Comparison of ENCODE assay signal across 8 cellular contexts in the genomic region with DNA sequence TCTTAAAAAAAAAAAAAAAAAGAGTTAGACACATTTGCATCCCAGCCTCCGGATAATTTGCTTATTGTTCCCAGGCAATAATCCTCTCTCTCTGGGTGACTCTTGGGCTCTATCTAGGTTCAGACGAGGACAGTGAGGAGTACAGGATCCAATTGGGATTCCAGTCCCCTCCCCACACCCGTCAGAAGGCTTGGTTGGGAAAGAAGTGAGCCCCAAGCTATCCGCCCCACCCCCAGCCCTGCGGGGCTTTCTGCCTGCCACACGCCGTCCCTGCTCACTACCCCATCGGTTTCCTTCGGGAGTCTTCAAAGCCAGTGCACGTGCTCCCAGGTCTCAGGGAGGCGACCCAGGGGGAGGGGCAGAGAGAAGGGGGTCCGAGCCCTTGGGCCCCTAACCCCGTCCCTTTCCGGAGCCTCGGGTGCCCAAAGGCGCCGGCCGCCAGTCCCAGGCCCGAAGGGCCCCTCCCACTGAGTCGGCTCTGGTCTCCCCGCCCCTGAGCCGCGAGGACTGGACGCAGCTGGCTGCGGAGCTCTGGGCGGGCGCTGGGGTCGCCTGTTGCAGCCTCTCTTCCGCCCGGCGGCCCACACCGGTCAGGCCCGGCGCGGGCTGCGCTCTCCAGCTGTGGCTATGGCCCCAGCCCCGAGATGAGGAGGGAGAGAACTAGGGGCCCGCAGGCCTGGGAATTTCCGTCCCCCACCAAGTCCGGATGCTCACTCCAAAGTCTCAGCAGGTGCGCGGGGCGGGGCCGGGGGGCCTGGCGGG. TPM values are rescaled to one million over a fixed set of nuclear protein-coding genes. Genes with fewer than 3 reads are reported as not detected.
DNase-seq lines count a peak whose midpoint lies in the region; ATAC-seq and TF ChIP-seq lines count a peak whose summit lies in the region.

No MANE protein-coding gene starts in this region.

- H3K27me3 ChIP-seq in H7 (ENCODE audit: control insufficient read depth, insufficient read depth, low read length) = no peaks in the 10 kb centered on the region

- no peaks in the 10 kb centered on the region for H3K36me3 ChIP-seq in H7 (replicated peaks; ENCODE audit: control insufficient read depth, insufficient read depth, low read length)

- peaks cover 5% of the 10 kb centered on the region for H3K36me3 Mint-ChIP-seq in activated T-cell treated with anti-CD3 and anti-CD28 coated beads, Interleukin-2, amount 50 U/mL, for 24 hours (ENCODE audit: low read depth)
- peaks cover under 1% of the 10 kb centered on the region for H3K36me3 Mint-ChIP-seq in activated CD8-positive, alpha-beta T cell treated with anti-CD3 and anti-CD28 coated beads for 36 hours (ENCODE audit: low read depth)
- no peaks in the 10 kb centered on the region for H3K36me3 Mint-ChIP-seq in natural killer cell

- H3K4me3 Mint-ChIP-seq in activated T-cell treated with anti-CD3 and anti-CD28 coated beads, Interleukin-2, amount 50 U/mL, for 24 hours = peak overlapping the region; percentile 35
- peak overlapping the region; percentile 54 for H3K4me3 Mint-ChIP-seq in activated CD8-positive, alpha-beta T cell treated with anti-CD3 and anti-CD28 coated beads for 36 hours
- peak overlapping the region; percentile 79 for H3K4me3 Mint-ChIP-seq in natural killer cell

- H3K9me3 Mint-ChIP-seq in activated T-cell treated with anti-CD3 and anti-CD28 coated beads, Interleukin-2, amount 50 U/mL, for 24 hours = no peaks in the 10 kb centered on the region
- no peaks in the 10 kb centered on the region for H3K9me3 Mint-ChIP-seq in activated CD8-positive, alpha-beta T cell treated with anti-CD3 and anti-CD28 coated beads for 36 hours
- H3K9me3 Mint-ChIP-seq in natural killer cell = no peaks in the 10 kb centered on the region

- POLR2A ChIA-PET in activated CD8-positive, alpha-beta T cell treated with anti-CD3 and anti-CD28 coated beads for 36 hours (lab: Charles Lee) = interaction anchor here (0.9 kb wide), 1 partner anchor 18 kb away, joined by 4 read pairs; no protein-coding TSS in a partner anchor

- H3K4me3 ChIP-seq in H7 (ENCODE audit: insufficient read depth, low read depth, low read length) (peak overlapping the region; percentile 53), foreskin fibroblast (ENCODE audit: low read depth in 1 of 2, low read length in 2 of 2) (peak overlapping the region; percentile 49 to 57)

- H3K4me1 Mint-ChIP-seq in activated T-cell treated with anti-CD3 and anti-CD28 coated beads, Interleukin-2, amount 50 U/mL, for 24 hours (ENCODE audit: low read depth) = peaks cover 35% of the 10 kb centered on the region
- peaks cover 35% of the 10 kb centered on the region for H3K4me1 Mint-ChIP-seq in activated CD8-positive, alpha-beta T cell treated with anti-CD3 and anti-CD28 coated beads for 36 hours (ENCODE audit: low read depth)
- peaks cover 10 to 32% of the 10 kb centered on the region in 2 donors for H3K4me1 Mint-ChIP-seq in natural killer cell

- CTCF ChIA-PET in activated CD8-positive, alpha-beta T cell treated with anti-CD3 and anti-CD28 coated beads for 36 hours (lab: Charles Lee) = interaction anchor here (1.3 kb wide), 1 partner anchor 18 kb away, joined by 4 read pairs; no protein-coding TSS in a partner anchor

- no peak for TF ChIP-seq CTCF in activated CD8-positive, alpha-beta T cell treated with anti-CD3 and anti-CD28 coated beads for 36 hours (IDR thresholded peaks at IDR 0.05)
- TF ChIP-seq CTCF in foreskin fibroblast (IDR thresholded peaks at IDR 0.05; ENCODE audit: low read depth, low read length) (no peak), natural killer cell (IDR thresholded peaks at IDR 0.05) (no peak)

- peaks cover 27% of the 10 kb centered on the region for H3K27me3 Mint-ChIP-seq in activated T-cell treated with anti-CD3 and anti-CD28 coated beads, Interleukin-2, amount 50 U/mL, for 24 hours
- H3K27me3 Mint-ChIP-seq in activated CD8-positive, alpha-beta T cell treated with anti-CD3 and anti-CD28 coated beads for 36 hours = peaks cover 6% of the 10 kb centered on the region
- H3K27me3 Mint-ChIP-seq in natural killer cell (ENCODE audit: low read depth in 2 of 2) = peaks cover 0 to 9% of the 10 kb centered on the region in 2 donors

- peak; percentile 60 for DNase-seq in activated T-cell treated with anti-CD3 and anti-CD28 coated beads, Interleukin-2, amount 50 U/mL, for 24 hours
- DNase-seq in activated T-cell treated with anti-CD3 and anti-CD28 coated beads for 4 hours (no peak), H7 (peak; percentile 96), NAMALWA (ENCODE audit: low spot score) (peak; percentile 89), foreskin fibroblast (peak in 1 of 2 donors; percentile 75), natural killer cell (no peak), KBM-7 (no peak)
- DNase-seq in activated CD8-positive, alpha-beta T cell treated with anti-CD3 and anti-CD28 coated beads for 36 hours = peak; percentile 42

- in situ Hi-C loops in KBM-7 (cut with MboI; ENCODE audit: low pct_unique_long_range_greater_than_20kb, low sequenced_read_pairs) = no loop called here

- ATAC-seq in activated CD8-positive, alpha-beta T cell treated with anti-CD3 and anti-CD28 coated beads for 36 hours = no peak
- peak; percentile 32 to 68 (median 49) for ATAC-seq in natural killer cell

- intact Hi-C loops in activated CD8-positive, alpha-beta T cell treated with anti-CD3 and anti-CD28 coated beads for 36 hours (cut with micrococcal nuclease) = no loop called here
- intact Hi-C loops in natural killer cell (cut with micrococcal nuclease) = no loop called here

- H3K27ac Mint-ChIP-seq in activated T-cell treated with anti-CD3 and anti-CD28 coated beads, Interleukin-2, amount 50 U/mL, for 24 hours = no peak overlapping the region
- no peak overlapping the region for H3K27ac Mint-ChIP-seq in activated CD8-positive, alpha-beta T cell treated with anti-CD3 and anti-CD28 coated beads for 36 hours
- H3K27ac Mint-ChIP-seq in natural killer cell = peak overlapping the region in 1 of 2 donors; percentile 59

RNA-seq across cellular contexts. Expression of a gene that starts 2.5 kb away (rescaled TPM):
- total RNA-seq in H7 (2014; rRNA removed; shearing (Covaris generic)) = 5.2 and 6.0 TPM in 2 replicates
- total RNA-seq in activated CD8-positive, alpha-beta T cell treated with anti-CD3 and anti-CD28 coated beads for 36 hours = not detected
- not detected for total RNA-seq in natural killer cell

RNA-seq across cellular contexts. Expression of a gene that starts 4.2 kb away (rescaled TPM):
- 68.6 and 71.9 TPM in 2 replicates for total RNA-seq in H7 (2014; rRNA removed; shearing (Covaris generic))
- 10 to 100 TPM; 56.1 to 57.4 TPM for total RNA-seq in activated CD8-positive, alpha-beta T cell treated with anti-CD3 and anti-CD28 coated beads for 36 hours
- total RNA-seq in natural killer cell = 1 to 10 TPM; 2.2 to 5.5 (median 5.2) TPM

RNA-seq across cellular contexts. Expression of a gene that starts 27.7 kb away (rescaled TPM):
- 1,821 and 1,973 TPM in 2 replicates for total RNA-seq in H7 (2014; rRNA removed; shearing (Covaris generic))
- 1,000 to 10,000 TPM; 2,124 to 2,130 TPM for total RNA-seq in activated CD8-positive, alpha-beta T cell treated with anti-CD3 and anti-CD28 coated beads for 36 hours
- 100 to 1,000 TPM; 256 to 372 (median 308) TPM for total RNA-seq in natural killer cell

RNA-seq across cellular contexts. Expression of a gene that starts 38.1 kb away (rescaled TPM):
- total RNA-seq in H7 (2014; rRNA removed; shearing (Covaris generic)) = 27.2 and 28.7 TPM in 2 replicates
- total RNA-seq in activated CD8-positive, alpha-beta T cell treated with anti-CD3 and anti-CD28 coated beads for 36 hours = 10 to 100 TPM; 15.4 to 16.7 TPM
- total RNA-seq in natural killer cell = 10 to 100 TPM; 20.9 to 27.7 (median 26.8) TPM

RNA-seq across cellular contexts. Expression of a gene that starts 46.1 kb away (rescaled TPM):
- total RNA-seq in H7 (2014; rRNA removed; shearing (Covaris generic)) = 9.7 and 12.3 TPM in 2 replicates
- 10 to 100 TPM; 13.3 to 17.9 TPM for total RNA-seq in activated CD8-positive, alpha-beta T cell treated with anti-CD3 and anti-CD28 coated beads for 36 hours
- total RNA-seq in natural killer cell = 10 to 100 TPM; 44.9 to 61.5 (median 56.4) TPM

Comparison
In these comparisons a context has a peak if more than half of its experiments do, and no peak if none do; other contexts are left out.
1. DNase-seq: peak in activated T-cell treated with anti-CD3 and anti-CD28 coated beads, Interleukin-2, amount 50 U/mL, for 24 hours (single experiment), H7 (single experiment), NAMALWA (single experiment) and activated CD8-positive, alpha-beta T cell treated with anti-CD3 and anti-CD28 coated beads for 36 hours (single experiment); none in activated T-cell treated with anti-CD3 and anti-CD28 coated beads for 4 hours (single experiment), natural killer cell (single experiment) and KBM-7 (single experiment).
2. RNA of a gene that starts 4.2 kb away (total RNA-seq): 68.6 to 71.9 TPM in H7 and 56.1 to 57.4 TPM in activated CD8-positive, alpha-beta T cell treated with anti-CD3 and anti-CD28 coated beads for 36 hours; 2.2 to 5.5 TPM in natural killer cell; every median in the first group is over 4 times any median in the second.
3. Peak in every context shown above with its lines, with median percentiles within 50 percentile points of each other: H3K4me3 Mint-ChIP-seq.